Comparison of ENCODE assay signal across 7 cellular contexts in genomic region chr19:19627716-19628498, GRCh38. TPM values are rescaled to one million over a fixed set of nuclear protein-coding genes. Genes with fewer than 3 reads are reported as not detected.
DNase-seq lines count a peak whose midpoint lies in the region; ATAC-seq and TF ChIP-seq lines count a peak whose summit lies in the region.

Gene LPAR2, minus strand, starts transcription at chr19:19628220. Its CDS starts 945 bp downstream, at chr19:19627275.

- peak within 1 kb of the TSS; percentile 70 for H2AFZ ChIP-seq in SU-DHL-6 (ENCODE audit: low read depth, low read length, severe bottlenecking)

- whole genome bisulfite sequencing in adipose tissue, 3 donors = 1 to 2% (median 1%) methylated on average over 60 to 80 of the region's 84 CpGs

- H3F3A ChIP-seq in SU-DHL-6 (ENCODE audit: insufficient read depth) = peaks cover 11% of the 10 kb centered on the region; the same call in 1 of the 2 replicates

- H3K9me2 ChIP-seq in SU-DHL-6 (replicated peaks; ENCODE audit: insufficient read depth, low read length) = no peaks in the 10 kb centered on the region

- H3K27me3 ChIP-seq in SU-DHL-6 (ENCODE audit: low read length) = no peaks in the 10 kb centered on the region

- peak; percentile 93 for DNase-seq in iPS-NIHi7 (ENCODE audit: extremely low spot score)
- peak; percentile 67 for DNase-seq in stimulated activated CD4-positive, alpha-beta T cell treated with anti-CD3 and anti-CD28 coated beads, Interleukin-2, amount 100 ng/mL, for 4 hours (ENCODE audit: low read depth)

- H3K9ac ChIP-seq in SU-DHL-6 (ENCODE audit: low read length) = peak within 1 kb of the TSS; percentile 83

- TF ChIP-seq CTCF in SU-DHL-6 (IDR thresholded peaks at IDR 0.05; ENCODE audit: insufficient read depth, low read length, poor library complexity, severe bottlenecking) = no peak

- ATAC-seq in GM18868 (IDR thresholded peaks at IDR 0.05; ENCODE audit: unreplicated experiment) (peak; percentile 61), HG03139 (IDR thresholded peaks at IDR 0.05; ENCODE audit: unreplicated experiment) (peak; percentile 57), GM19395 (IDR thresholded peaks at IDR 0.05; ENCODE audit: unreplicated experiment) (no peak)

- no peaks in the 10 kb centered on the region for H3K79me2 ChIP-seq in SU-DHL-6 (ENCODE audit: insufficient read depth, low read length)

- peak within 1 kb of the TSS; percentile 71 for H3K4me2 ChIP-seq in SU-DHL-6 (ENCODE audit: low read depth, low read length, poor library complexity, severe bottlenecking)

- no peaks in the 10 kb centered on the region for H4K20me1 ChIP-seq in SU-DHL-6 (ENCODE audit: low read depth, low read length)

- H3K4me3 ChIP-seq in SU-DHL-6 (ENCODE audit: insufficient read depth, low read length, poor library complexity, severe bottlenecking) = peak within 1 kb of the TSS; percentile 66

- H3K27ac ChIP-seq in SU-DHL-6 (ENCODE audit: low read depth, low read length) (peak within 1 kb of the TSS; percentile 66), adipose tissue (ENCODE audit: low read depth, low read length) (no peak within 1 kb of the TSS)

- no peaks in the 10 kb centered on the region for H3K9me3 ChIP-seq in SU-DHL-6 (ENCODE audit: insufficient read depth, low read length)

- H3K36me3 ChIP-seq in SU-DHL-6 (ENCODE audit: low read length) = no peaks in the 10 kb centered on the region

RNA-seq across cellular contexts. Expression of gene LPAR2, which starts in this region (rescaled TPM):
- 10 to 100 TPM in 2 of 3 donors, 1 to 10 TPM in 1; 3.0 to 18.4 (median 12.6) TPM for polyA plus RNA-seq in adipose tissue
